1 cellular context compared by ENCODE assay signal in the genomic region with DNA sequence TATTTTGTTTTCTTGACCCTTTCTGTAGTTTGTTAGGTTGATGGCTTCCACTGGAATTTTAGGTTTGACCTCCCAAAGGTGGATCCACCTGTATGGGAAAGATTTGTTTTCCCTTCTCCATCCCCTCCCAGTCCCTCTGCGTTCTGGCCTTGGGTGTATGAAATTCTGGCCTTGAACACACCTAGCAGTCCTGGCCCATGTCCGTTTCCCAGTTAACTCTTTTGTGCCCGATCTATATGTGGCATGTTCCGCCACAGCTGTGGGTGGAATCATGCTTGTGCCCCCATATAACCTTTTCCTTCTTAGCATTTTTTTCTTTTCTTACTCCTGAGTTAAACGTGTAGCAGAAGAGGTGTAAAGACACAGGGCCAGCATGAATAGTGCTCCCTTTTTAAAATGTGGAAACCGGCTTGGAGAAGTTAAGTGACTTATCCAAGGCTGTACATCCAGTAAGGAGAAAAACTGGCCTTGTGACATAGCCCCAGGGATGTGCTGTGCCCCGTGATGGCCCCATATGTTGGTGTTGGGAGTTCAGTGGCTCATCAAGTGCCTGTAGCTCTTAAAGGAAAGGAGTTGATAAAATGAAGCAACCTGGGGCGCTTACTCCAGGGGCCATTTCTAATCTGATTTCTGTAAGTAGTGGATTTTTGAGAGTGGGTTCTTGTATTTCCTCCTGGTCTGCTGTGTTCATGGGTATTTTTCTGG.
TF ChIP-seq lines count a peak whose summit lies in the region.

No MANE protein-coding gene starts in this region.

TF ChIP-seq in HepG2, 621 proteins besides CTCF, POLR2A, EP300 and RAD21 (continued from another document and continues in another):
- TF ChIP-seq, protein P1, sequence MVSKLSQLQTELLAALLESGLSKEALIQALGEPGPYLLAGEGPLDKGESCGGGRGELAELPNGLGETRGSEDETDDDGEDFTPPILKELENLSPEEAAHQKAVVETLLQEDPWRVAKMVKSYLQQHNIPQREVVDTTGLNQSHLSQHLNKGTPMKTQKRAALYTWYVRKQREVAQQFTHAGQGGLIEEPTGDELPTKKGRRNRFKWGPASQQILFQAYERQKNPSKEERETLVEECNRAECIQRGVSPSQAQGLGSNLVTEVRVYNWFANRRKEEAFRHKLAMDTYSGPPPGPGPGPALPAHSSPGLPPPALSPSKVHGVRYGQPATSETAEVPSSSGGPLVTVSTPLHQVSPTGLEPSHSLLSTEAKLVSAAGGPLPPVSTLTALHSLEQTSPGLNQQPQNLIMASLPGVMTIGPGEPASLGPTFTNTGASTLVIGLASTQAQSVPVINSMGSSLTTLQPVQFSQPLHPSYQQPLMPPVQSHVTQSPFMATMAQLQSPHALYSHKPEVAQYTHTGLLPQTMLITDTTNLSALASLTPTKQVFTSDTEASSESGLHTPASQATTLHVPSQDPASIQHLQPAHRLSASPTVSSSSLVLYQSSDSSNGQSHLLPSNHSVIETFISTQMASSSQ (IDR thresholded peaks at IDR 0.05; ENCODE audit: low read depth): 0 out of 2 replicates have a peak, but pooled peaks have one; percentile 32
- TF ChIP-seq, protein P1 (CRISPR knock-in tag; IDR thresholded peaks at IDR 0.05; ENCODE audit: borderline replicate concordance): 0 out of 2 replicates have a peak, but pooled peaks have one; percentile 36
- TF ChIP-seq ZNF674 (CRISPR knock-in tag; IDR thresholded peaks at IDR 0.05; ENCODE audit: low read depth) (no peak), ZNF24 (IDR thresholded peaks at IDR 0.05) (no peak), ZNF30 (CRISPR knock-in tag; IDR thresholded peaks at IDR 0.05) (no peak), ZFY (CRISPR knock-in tag; IDR thresholded peaks at IDR 0.05) (peak; percentile 47; the same call in 1 of the 2 replicates), SIN3A (IDR thresholded peaks at IDR 0.05; ENCODE audit: borderline replicate concordance, low read depth, low read length) (no peak), PHF5A (CRISPR knock-in tag; IDR thresholded peaks at IDR 0.05; ENCODE audit: low read depth, unreplicated experiment) (no peak), PCBP2 (optimal IDR thresholded peaks at IDR 0.05; ENCODE audit: low read depth, low read length, poor library complexity, severe bottlenecking) (no peak), PAF1 (CRISPR knock-in tag; IDR thresholded peaks at IDR 0.05) (no peak), ZFP90 (CRISPR knock-in tag; IDR thresholded peaks at IDR 0.05; ENCODE audit: borderline replicate concordance) (no peak), ZNF331 (CRISPR knock-in tag; IDR thresholded peaks at IDR 0.05) (peak; percentile 49; the same call in 1 of the 2 replicates), ZNF816 (CRISPR knock-in tag; IDR thresholded peaks at IDR 0.05; ENCODE audit: borderline replicate concordance) (no peak), ZC3H4 (CRISPR knock-in tag; IDR thresholded peaks at IDR 0.05; ENCODE audit: borderline replicate concordance) (no peak), MEIS2 (CRISPR knock-in tag; IDR thresholded peaks at IDR 0.05) (no peak), ZNF543 (CRISPR knock-in tag; IDR thresholded peaks at IDR 0.05) (no peak), RELA (CRISPR knock-in tag; IDR thresholded peaks at IDR 0.05) (no peak), POLR2AphosphoS5 (IDR thresholded peaks at IDR 0.05; ENCODE audit: low read depth, low read length) (no peak), ZNF678 (CRISPR knock-in tag; IDR thresholded peaks at IDR 0.05) (no peak), NFYC (CRISPR knock-in tag; IDR thresholded peaks at IDR 0.05) (no peak), TARDBP (CRISPR knock-in tag; IDR thresholded peaks at IDR 0.05) (peak; percentile 48; the same call in 1 of the 2 replicates), ZNF558 (CRISPR knock-in tag; IDR thresholded peaks at IDR 0.05; ENCODE audit: borderline replicate concordance) (no peak)
- TF ChIP-seq, protein P2, sequence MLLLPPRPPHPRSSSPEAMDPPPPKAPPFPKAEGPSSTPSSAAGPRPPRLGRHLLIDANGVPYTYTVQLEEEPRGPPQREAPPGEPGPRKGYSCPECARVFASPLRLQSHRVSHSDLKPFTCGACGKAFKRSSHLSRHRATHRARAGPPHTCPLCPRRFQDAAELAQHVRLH (CRISPR knock-in tag; IDR thresholded peaks at IDR 0.05; ENCODE audit: borderline replicate concordance, low read depth): peak; percentile 28; the same call in 1 of the 2 replicates
- TF ChIP-seq, protein P3, sequence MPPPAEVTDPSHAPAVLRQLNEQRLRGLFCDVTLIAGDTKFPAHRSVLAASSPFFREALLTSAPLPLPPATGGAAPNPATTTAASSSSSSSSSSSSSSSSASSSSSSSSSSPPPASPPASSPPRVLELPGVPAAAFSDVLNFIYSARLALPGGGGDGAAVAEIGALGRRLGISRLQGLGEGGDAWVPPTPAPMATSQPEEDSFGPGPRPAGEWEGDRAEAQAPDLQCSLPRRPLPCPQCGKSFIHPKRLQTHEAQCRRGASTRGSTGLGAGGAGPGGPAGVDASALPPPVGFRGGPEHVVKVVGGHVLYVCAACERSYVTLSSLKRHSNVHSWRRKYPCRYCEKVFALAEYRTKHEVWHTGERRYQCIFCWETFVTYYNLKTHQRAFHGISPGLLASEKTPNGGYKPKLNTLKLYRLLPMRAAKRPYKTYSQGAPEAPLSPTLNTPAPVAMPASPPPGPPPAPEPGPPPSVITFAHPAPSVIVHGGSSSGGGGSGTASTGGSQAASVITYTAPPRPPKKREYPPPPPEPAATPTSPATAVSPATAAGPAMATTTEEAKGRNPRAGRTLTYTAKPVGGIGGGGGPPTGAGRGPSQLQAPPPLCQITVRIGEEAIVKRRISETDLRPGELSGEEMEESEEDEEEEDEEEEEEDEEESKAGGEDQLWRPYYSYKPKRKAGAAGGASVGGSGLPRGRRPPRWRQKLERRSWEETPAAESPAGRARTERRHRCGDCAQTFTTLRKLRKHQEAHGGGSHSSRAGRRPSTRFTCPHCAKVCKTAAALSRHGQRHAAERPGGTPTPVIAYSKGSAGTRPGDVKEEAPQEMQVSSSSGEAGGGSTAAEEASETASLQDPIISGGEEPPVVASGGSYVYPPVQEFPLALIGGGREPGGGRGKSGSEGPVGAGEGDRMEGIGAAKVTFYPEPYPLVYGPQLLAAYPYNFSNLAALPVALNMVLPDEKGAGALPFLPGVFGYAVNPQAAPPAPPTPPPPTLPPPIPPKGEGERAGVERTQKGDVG (CRISPR knock-in tag; IDR thresholded peaks at IDR 0.05; ENCODE audit: borderline replicate concordance): no peak
- TF ChIP-seq, protein P4, sequence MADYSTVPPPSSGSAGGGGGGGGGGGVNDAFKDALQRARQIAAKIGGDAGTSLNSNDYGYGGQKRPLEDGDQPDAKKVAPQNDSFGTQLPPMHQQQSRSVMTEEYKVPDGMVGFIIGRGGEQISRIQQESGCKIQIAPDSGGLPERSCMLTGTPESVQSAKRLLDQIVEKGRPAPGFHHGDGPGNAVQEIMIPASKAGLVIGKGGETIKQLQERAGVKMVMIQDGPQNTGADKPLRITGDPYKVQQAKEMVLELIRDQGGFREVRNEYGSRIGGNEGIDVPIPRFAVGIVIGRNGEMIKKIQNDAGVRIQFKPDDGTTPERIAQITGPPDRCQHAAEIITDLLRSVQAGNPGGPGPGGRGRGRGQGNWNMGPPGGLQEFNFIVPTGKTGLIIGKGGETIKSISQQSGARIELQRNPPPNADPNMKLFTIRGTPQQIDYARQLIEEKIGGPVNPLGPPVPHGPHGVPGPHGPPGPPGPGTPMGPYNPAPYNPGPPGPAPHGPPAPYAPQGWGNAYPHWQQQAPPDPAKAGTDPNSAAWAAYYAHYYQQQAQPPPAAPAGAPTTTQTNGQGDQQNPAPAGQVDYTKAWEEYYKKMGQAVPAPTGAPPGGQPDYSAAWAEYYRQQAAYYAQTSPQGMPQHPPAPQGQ (CRISPR knock-in tag; IDR thresholded peaks at IDR 0.05; ENCODE audit: borderline replicate concordance): no peak
- TF ChIP-seq, protein P5, sequence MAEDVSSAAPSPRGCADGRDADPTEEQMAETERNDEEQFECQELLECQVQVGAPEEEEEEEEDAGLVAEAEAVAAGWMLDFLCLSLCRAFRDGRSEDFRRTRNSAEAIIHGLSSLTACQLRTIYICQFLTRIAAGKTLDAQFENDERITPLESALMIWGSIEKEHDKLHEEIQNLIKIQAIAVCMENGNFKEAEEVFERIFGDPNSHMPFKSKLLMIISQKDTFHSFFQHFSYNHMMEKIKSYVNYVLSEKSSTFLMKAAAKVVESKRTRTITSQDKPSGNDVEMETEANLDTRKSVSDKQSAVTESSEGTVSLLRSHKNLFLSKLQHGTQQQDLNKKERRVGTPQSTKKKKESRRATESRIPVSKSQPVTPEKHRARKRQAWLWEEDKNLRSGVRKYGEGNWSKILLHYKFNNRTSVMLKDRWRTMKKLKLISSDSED (CRISPR knock-in tag; IDR thresholded peaks at IDR 0.05): no peak
- TF ChIP-seq, protein P6, sequence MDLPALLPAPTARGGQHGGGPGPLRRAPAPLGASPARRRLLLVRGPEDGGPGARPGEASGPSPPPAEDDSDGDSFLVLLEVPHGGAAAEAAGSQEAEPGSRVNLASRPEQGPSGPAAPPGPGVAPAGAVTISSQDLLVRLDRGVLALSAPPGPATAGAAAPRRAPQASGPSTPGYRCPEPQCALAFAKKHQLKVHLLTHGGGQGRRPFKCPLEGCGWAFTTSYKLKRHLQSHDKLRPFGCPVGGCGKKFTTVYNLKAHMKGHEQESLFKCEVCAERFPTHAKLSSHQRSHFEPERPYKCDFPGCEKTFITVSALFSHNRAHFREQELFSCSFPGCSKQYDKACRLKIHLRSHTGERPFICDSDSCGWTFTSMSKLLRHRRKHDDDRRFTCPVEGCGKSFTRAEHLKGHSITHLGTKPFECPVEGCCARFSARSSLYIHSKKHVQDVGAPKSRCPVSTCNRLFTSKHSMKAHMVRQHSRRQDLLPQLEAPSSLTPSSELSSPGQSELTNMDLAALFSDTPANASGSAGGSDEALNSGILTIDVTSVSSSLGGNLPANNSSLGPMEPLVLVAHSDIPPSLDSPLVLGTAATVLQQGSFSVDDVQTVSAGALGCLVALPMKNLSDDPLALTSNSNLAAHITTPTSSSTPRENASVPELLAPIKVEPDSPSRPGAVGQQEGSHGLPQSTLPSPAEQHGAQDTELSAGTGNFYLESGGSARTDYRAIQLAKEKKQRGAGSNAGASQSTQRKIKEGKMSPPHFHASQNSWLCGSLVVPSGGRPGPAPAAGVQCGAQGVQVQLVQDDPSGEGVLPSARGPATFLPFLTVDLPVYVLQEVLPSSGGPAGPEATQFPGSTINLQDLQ (CRISPR knock-in tag; IDR thresholded peaks at IDR 0.05): no peak
- TF ChIP-seq, protein P7, sequence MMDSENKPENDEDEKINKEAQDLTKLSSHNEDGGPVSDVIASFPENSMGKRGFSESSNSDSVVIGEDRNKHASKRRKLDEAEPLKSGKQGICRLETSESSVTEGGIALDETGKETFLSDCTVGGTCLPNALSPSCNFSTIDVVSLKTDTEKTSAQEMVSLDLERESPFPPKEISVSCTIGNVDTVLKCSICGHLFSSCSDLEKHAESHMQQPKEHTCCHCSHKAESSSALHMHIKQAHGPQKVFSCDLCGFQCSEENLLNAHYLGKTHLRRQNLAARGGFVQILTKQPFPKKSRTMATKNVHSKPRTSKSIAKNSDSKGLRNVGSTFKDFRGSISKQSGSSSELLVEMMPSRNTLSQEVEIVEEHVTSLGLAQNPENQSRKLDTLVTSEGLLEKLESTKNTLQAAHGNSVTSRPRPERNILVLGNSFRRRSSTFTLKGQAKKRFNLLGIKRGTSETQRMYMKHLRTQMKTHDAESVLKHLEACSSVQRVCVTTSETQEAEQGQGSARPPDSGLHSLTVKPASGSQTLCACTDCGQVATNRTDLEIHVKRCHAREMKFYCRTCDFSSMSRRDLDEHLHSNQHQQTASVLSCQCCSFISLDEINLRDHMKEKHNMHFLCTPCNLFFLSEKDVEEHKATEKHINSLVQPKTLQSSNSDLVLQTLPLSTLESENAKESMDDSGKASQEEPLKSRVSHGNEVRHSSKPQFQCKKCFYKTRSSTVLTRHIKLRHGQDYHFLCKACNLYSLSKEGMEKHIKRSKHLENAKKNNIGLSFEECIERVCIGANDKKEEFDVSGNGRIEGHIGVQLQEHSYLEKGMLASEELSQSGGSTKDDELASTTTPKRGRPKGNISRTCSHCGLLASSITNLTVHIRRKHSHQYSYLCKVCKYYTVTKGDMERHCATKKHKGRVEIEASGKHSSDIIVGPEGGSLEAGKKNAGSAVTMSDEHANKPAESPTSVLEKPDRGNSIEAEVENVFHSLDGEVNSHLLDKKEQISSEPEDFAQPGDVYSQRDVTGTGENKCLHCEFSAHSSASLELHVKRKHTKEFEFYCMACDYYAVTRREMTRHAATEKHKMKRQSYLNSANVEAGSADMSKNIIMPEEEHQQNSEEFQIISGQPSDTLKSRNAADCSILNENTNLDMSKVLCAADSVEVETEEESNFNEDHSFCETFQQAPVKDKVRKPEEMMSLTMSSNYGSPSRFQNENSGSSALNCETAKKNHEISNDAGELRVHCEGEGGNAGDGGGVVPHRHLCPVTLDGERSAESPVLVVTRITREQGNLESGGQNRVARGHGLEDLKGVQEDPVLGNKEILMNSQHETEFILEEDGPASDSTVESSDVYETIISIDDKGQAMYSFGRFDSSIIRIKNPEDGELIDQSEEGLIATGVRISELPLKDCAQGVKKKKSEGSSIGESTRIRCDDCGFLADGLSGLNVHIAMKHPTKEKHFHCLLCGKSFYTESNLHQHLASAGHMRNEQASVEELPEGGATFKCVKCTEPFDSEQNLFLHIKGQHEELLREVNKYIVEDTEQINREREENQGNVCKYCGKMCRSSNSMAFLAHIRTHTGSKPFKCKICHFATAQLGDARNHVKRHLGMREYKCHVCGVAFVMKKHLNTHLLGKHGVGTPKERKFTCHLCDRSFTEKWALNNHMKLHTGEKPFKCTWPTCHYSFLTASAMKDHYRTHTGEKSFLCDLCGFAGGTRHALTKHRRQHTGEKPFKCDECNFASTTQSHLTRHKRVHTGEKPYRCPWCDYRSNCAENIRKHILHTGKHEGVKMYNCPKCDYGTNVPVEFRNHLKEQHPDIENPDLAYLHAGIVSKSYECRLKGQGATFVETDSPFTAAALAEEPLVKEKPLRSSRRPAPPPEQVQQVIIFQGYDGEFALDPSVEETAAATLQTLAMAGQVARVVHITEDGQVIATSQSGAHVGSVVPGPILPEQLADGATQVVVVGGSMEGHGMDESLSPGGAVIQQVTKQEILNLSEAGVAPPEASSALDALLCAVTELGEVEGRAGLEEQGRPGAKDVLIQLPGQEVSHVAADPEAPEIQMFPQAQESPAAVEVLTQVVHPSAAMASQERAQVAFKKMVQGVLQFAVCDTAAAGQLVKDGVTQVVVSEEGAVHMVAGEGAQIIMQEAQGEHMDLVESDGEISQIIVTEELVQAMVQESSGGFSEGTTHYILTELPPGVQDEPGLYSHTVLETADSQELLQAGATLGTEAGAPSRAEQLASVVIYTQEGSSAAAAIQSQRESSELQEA (CRISPR knock-in tag; IDR thresholded peaks at IDR 0.05; ENCODE audit: not compliant biosample characterization): no peak
- TF ChIP-seq, protein P8, sequence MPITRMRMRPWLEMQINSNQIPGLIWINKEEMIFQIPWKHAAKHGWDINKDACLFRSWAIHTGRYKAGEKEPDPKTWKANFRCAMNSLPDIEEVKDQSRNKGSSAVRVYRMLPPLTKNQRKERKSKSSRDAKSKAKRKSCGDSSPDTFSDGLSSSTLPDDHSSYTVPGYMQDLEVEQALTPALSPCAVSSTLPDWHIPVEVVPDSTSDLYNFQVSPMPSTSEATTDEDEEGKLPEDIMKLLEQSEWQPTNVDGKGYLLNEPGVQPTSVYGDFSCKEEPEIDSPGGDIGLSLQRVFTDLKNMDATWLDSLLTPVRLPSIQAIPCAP (CRISPR knock-in tag; IDR thresholded peaks at IDR 0.05; ENCODE audit: low read depth): no peak
